Comparison of ENCODE assay signal across 8 cellular contexts in genomic region chr3:57555316-57555715, GRCh38. TPM values are rescaled to one million over a fixed set of nuclear protein-coding genes. Genes with fewer than 3 reads are reported as not detected.
A peak's percentile ranks its signal among the peaks of the same experiment; 100 is the strongest.
DNase-seq lines count a peak whose midpoint lies in the region; ATAC-seq and TF ChIP-seq lines count a peak whose summit lies in the region.

No MANE protein-coding gene starts in this region.

- TF ChIP-seq POLR2A in spleen (IDR thresholded peaks at IDR 0.05), result no peak

- H3K4me3 ChIP-seq in right cardiac atrium (ENCODE audit: low read length) (peak overlapping the region; percentile 81), spleen (peak overlapping the region; percentile 74 to 96 (median 80))

- no peaks in the 10 kb centered on the region for H3K9me3 Mint-ChIP-seq in activated CD8-positive, alpha-beta T cell treated with anti-CD3 and anti-CD28 coated beads for 36 hours

- H3K9me3 ChIP-seq in right cardiac atrium (ENCODE audit: control insufficient read depth, low read length) (no peaks in the 10 kb centered on the region), spleen (no peaks in the 10 kb centered on the region)

- H3K4me1 ChIP-seq in right cardiac atrium (ENCODE audit: control insufficient read depth, insufficient read depth, low read length), result peaks cover 7% of the 10 kb centered on the region
- peaks cover 23 to 53% (median 41%) of the 10 kb centered on the region in 6 donors for H3K4me1 ChIP-seq in spleen

- peaks cover 19% of the 10 kb centered on the region for H3K4me1 Mint-ChIP-seq in activated CD8-positive, alpha-beta T cell treated with anti-CD3 and anti-CD28 coated beads for 36 hours (ENCODE audit: low read depth)

- intact Hi-C loops in activated CD8-positive, alpha-beta T cell treated with anti-CD3 and anti-CD28 coated beads for 36 hours (cut with micrococcal nuclease), result loop anchor here (5.0 kb wide), 1 partner anchor 42 kb away; the partner anchor contains the start of gene ARF4
- intact Hi-C loops in right cardiac atrium (cut with DNase I) (loop anchor here in 1 of 4 donors (5.0 kb wide), 1 partner anchor 42 kb away; the partner anchor contains the start of gene ARF4), spleen (cut with DNase I; ENCODE audit: low total_unique reads) (loop anchor here (5.0 kb wide), 1 partner anchor 42 kb away; the partner anchor contains the start of gene ARF4)

- peak overlapping the region; percentile 99 for H3K4me3 Mint-ChIP-seq in activated CD8-positive, alpha-beta T cell treated with anti-CD3 and anti-CD28 coated beads for 36 hours

- H3K27ac Mint-ChIP-seq in activated CD8-positive, alpha-beta T cell treated with anti-CD3 and anti-CD28 coated beads for 36 hours, result peak overlapping the region; percentile 99

- peaks cover 29% of the 10 kb centered on the region for H3K36me3 Mint-ChIP-seq in activated CD8-positive, alpha-beta T cell treated with anti-CD3 and anti-CD28 coated beads for 36 hours (ENCODE audit: low read depth)

- 30% methylated on average over 9 of the region's 9 CpGs for WGBS in right cardiac atrium
- 29 to 38% (median 36%) methylated on average over 9 of the region's 9 CpGs for WGBS in spleen, 5 donors

- peaks cover 0 to 21% (median 15%) of the 10 kb centered on the region in 6 donors for H3K36me3 ChIP-seq in spleen

- no peaks in the 10 kb centered on the region for H3K27me3 Mint-ChIP-seq in activated CD8-positive, alpha-beta T cell treated with anti-CD3 and anti-CD28 coated beads for 36 hours

- no peak for TF ChIP-seq CTCF in activated CD8-positive, alpha-beta T cell treated with anti-CD3 and anti-CD28 coated beads for 36 hours (IDR thresholded peaks at IDR 0.05)
- TF ChIP-seq CTCF in spleen (IDR thresholded peaks at IDR 0.05 in 8 of 11, conservative IDR thresholded peaks at IDR 0.05 in 3 of 11), result no peak

- DNase-seq in NCI-H82 (lab: John Stamatoyannopoulos, UW) (peak; percentile 6), NCI-H82 treated with DMSO at 0.1 percent for 48 hours (lab: John Stamatoyannopoulos, UW; ENCODE audit: unreplicated experiment) (no peak), right cardiac atrium (no peak), spleen (no peak), D341Med (ENCODE audit: low spot score) (no peak)
- DNase-seq in activated CD8-positive, alpha-beta T cell treated with anti-CD3 and anti-CD28 coated beads for 36 hours, result peak; percentile 8

- CTCF ChIA-PET in activated CD8-positive, alpha-beta T cell treated with anti-CD3 and anti-CD28 coated beads for 36 hours (lab: Charles Lee), result interaction anchor here (1.3 to 4.3 kb wide), 2 partner anchors 11 to 158 kb away, joined by 3 to 14 read pairs; no protein-coding TSS in a partner anchor

- H3K27me3 ChIP-seq in right cardiac atrium (ENCODE audit: control insufficient read depth, insufficient read depth), result no peaks in the 10 kb centered on the region
- no peaks in the 10 kb centered on the region for H3K27me3 ChIP-seq in spleen (replicated peaks in 1 of 7)

- no peak for ATAC-seq in activated CD8-positive, alpha-beta T cell treated with anti-CD3 and anti-CD28 coated beads for 36 hours
- ATAC-seq in right cardiac atrium (no peak), HG03442 (IDR thresholded peaks at IDR 0.05; ENCODE audit: unreplicated experiment) (no peak), GM19395 (IDR thresholded peaks at IDR 0.05; ENCODE audit: unreplicated experiment) (no peak)

- H3K27ac ChIP-seq in right cardiac atrium (ENCODE audit: low read length), result peak overlapping the region; percentile 92
- H3K27ac ChIP-seq in spleen, result peak overlapping the region; percentile 90 to 96 (median 92)

- POLR2A ChIA-PET in activated CD8-positive, alpha-beta T cell treated with anti-CD3 and anti-CD28 coated beads for 36 hours (lab: Charles Lee), result interaction anchor here (0.9 to 4.3 kb wide), 6 partner anchors 31 to 273 kb away, joined by 3 to 47 read pairs (median 4); partner anchors contain the start of gene ARF4

RNA-seq across cellular contexts. Expression of gene PDE12, which starts 0.8 kb away (rescaled TPM):
- total RNA-seq in activated CD8-positive, alpha-beta T cell treated with anti-CD3 and anti-CD28 coated beads for 36 hours, result 10 to 100 TPM; 25.4 to 29.9 TPM
- total RNA-seq in right cardiac atrium (10 to 100 TPM in 3 of 4 donors, 1 to 10 TPM in 1; 9.6 to 14.8 (median 11.9) TPM), spleen (10 to 100 TPM; 16.7 to 23.9 (median 19.5) TPM)
- polyA plus RNA-seq in right cardiac atrium (4.0 TPM), spleen (1 to 10 TPM; 2.2 to 4.3 (median 3.0) TPM)

RNA-seq across cellular contexts. Expression of gene DNAH12, which starts 11.2 kb away (rescaled TPM):
- under 1 TPM in 1 of 2 experiments, not detected in 1; 0.07 TPM for total RNA-seq in activated CD8-positive, alpha-beta T cell treated with anti-CD3 and anti-CD28 coated beads for 36 hours
- under 1 TPM in 2 of 4 donors, not detected in 2; 0.06 to 0.19 TPM for total RNA-seq in right cardiac atrium
- 0.09 TPM for polyA plus RNA-seq in right cardiac atrium
- total RNA-seq in spleen, result under 1 TPM in 5 of 7 donors, not detected in 2; 0.09 to 0.39 (median 0.17) TPM
- polyA plus RNA-seq in spleen, result under 1 TPM; 0.10 to 0.26 (median 0.23) TPM

RNA-seq across cellular contexts. Expression of gene ARF4, which starts 41.8 kb away (rescaled TPM):
- 10 to 100 TPM; 52.0 to 55.2 TPM for total RNA-seq in activated CD8-positive, alpha-beta T cell treated with anti-CD3 and anti-CD28 coated beads for 36 hours
- total RNA-seq in right cardiac atrium (100 to 1,000 TPM in 1 of 4 donors, 10 to 100 TPM in 3; 69.3 to 113 (median 87.7) TPM), spleen (10 to 100 TPM; 68.1 to 88.7 (median 75.0) TPM)
- polyA plus RNA-seq in right cardiac atrium (101 TPM), spleen (10 to 100 TPM; 41.1 to 77.3 (median 77.2) TPM)

Comparison
In these comparisons a context has a peak if more than half of its experiments do, and no peak if none do; other contexts are left out.
1. DNase-seq: peak in NCI-H82 (single experiment) and activated CD8-positive, alpha-beta T cell treated with anti-CD3 and anti-CD28 coated beads for 36 hours (single experiment); none in NCI-H82 treated with DMSO at 0.1 percent for 48 hours (single experiment), right cardiac atrium (0 of 3), spleen (single experiment) and D341Med (single experiment).